In the genomic region with DNA sequence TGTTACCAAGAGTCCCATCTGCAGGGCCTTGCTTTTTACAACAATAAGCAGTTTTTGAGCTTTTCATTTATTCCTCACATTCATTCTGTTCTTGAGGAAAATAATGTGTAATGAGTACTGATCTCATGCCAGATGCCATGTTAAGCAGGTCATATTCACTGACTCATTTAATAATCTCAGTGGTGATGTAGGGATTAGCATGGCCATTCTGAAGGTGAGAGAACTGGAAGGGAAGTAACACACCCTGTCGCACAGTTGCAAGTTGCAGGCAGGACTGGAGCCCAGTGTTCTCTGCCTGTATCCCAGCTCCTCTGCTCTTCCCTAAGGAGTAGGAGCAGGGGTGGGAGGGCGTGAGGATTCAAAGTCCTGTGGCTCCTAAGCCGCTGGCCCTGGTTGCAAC, we compare ENCODE assay signal across 25 cellular contexts.
"Had no signal": no experiment of that assay in that cellular context is flagged by ENCODE, and none has a peak within 500 bp of the region (broad histone marks: within the 10 kb centered on the region; RNA-seq: fewer than 3 reads in every experiment).

No MANE protein-coding gene starts in this region.

- H3K4me3 Mint-ChIP-seq: activated CD4-positive, alpha-beta memory T cell treated with anti-CD3 and anti-CD28 coated beads for 36 hours; activated CD4-positive, alpha-beta T cell treated with anti-CD3 and anti-CD28 coated beads, Interleukin-2, amount 10 ng/mL, durations not matched to agents 24 days and 14 days; activated naive CD8-positive, alpha-beta T cell; T-helper 17 cell had no signal

- DNase-seq: activated CD4-positive, alpha-beta memory T cell treated with anti-CD3 and anti-CD28 coated beads for 36 hours; activated CD4-positive, alpha-beta T cell treated with anti-CD3 and anti-CD28 coated beads, Interleukin-2, amount 10 ng/mL, durations not matched to agents 24 days and 14 days; activated CD4-positive, CD25-positive, alpha-beta regulatory T cell treated with anti-CD3 and anti-CD28 coated beads, Interleukin-2, amount 50 U/mL, for 72 hours; activated CD8-positive, alpha-beta memory T cell treated with anti-CD3 and anti-CD28 coated beads, Interleukin-2, amount 50 U/mL, for 4 hours; activated naive CD4-positive, alpha-beta T cell; activated T-cell treated with anti-CD3 and anti-CD28 coated beads, Interleukin-2, amount 50 U/mL, for 48 hours; amniotic stem cell; brain microvascular endothelial cell; caudate nucleus; cortex of kidney; esophagus squamous epithelium; foreskin melanocyte; heart right ventricle; kidney glomerular epithelial cell; mesenchymal stem cell; pancreas; retina; sigmoid colon; small intestine; stimulated activated naive CD4-positive, alpha-beta T cell; T-helper 17 cell; T1000 had no signal

- H3K27me3 Mint-ChIP-seq: activated CD4-positive, alpha-beta memory T cell treated with anti-CD3 and anti-CD28 coated beads for 36 hours; activated CD4-positive, alpha-beta T cell treated with anti-CD3 and anti-CD28 coated beads, Interleukin-2, amount 10 ng/mL, durations not matched to agents 24 days and 14 days; activated naive CD8-positive, alpha-beta T cell; T-helper 17 cell had no signal

- H3K27ac Mint-ChIP-seq: activated CD4-positive, alpha-beta memory T cell treated with anti-CD3 and anti-CD28 coated beads for 36 hours; activated CD4-positive, alpha-beta T cell treated with anti-CD3 and anti-CD28 coated beads, Interleukin-2, amount 10 ng/mL, durations not matched to agents 24 days and 14 days; activated naive CD8-positive, alpha-beta T cell; nephron; T-helper 17 cell had no signal

- ATAC-seq: heart right ventricle, left lobe of liver, pancreas, T-helper 17 cell had no signal

- H3K9me3 Mint-ChIP-seq: activated CD4-positive, alpha-beta memory T cell treated with anti-CD3 and anti-CD28 coated beads for 36 hours; activated CD4-positive, alpha-beta T cell treated with anti-CD3 and anti-CD28 coated beads, Interleukin-2, amount 10 ng/mL, durations not matched to agents 24 days and 14 days; nephron had no signal
